Comparison of ENCODE assay signal across 1 cellular context in genomic region chr12:109772622-109773321, GRCh38.
TF ChIP-seq lines count a peak whose summit lies in the region.

No MANE protein-coding gene starts in this region.

TF ChIP-seq in H1, 55 proteins besides CTCF, POLR2A, EP300 and RAD21:
- TF ChIP-seq GTF2F1 (IDR thresholded peaks at IDR 0.05; ENCODE audit: borderline replicate concordance, low read depth, low read length) (no peak), HDAC2 (IDR thresholded peaks at IDR 0.05; ENCODE audit: borderline replicate concordance in 1 of 2, low read depth in 2 of 2, low read length in 2 of 2) (no peak), PHF8 (conservative IDR thresholded peaks at IDR 0.05; ENCODE audit: low read depth, low read length) (no peak), SIX5 (IDR thresholded peaks at IDR 0.05; ENCODE audit: low read depth, low read length) (no peak), CBX5 (IDR thresholded peaks at IDR 0.05; ENCODE audit: low read depth, low read length) (no peak)
TF ChIP-seq in H1: peak in this region for 0.
